Comparison of ENCODE assay signal across 32 cellular contexts in genomic region chr5:138157626-138158025, GRCh38. TPM values are rescaled to one million over a fixed set of nuclear protein-coding genes. Genes with fewer than 3 reads are reported as not detected.
"Had no signal": no experiment of that assay in that cellular context is flagged by ENCODE, and none has a peak within 500 bp of the region (broad histone marks: within the 10 kb centered on the region; RNA-seq: fewer than 3 reads in every experiment).

No MANE protein-coding gene starts in this region.

- FAIRE-seq: astrocyte, bronchial epithelial cell, frontal cortex had no signal

- H3K9me3 Mint-ChIP-seq: activated CD4-positive, alpha-beta memory T cell treated with anti-CD3 and anti-CD28 coated beads, Interleukin-2, amount 10 ng/mL, durations not matched to agents 7 days and 5 days; activated CD4-positive, alpha-beta T cell treated with anti-CD3 and anti-CD28 coated beads, Interleukin-2, amount 10 ng/mL, durations not matched to agents 7 days and 5 days; activated naive CD4-positive, alpha-beta T cell treated with anti-CD3 and anti-CD28 coated beads, Interleukin-2, amount 10 ng/mL, durations not matched to agents 7 days and 5 days; activated naive CD4-positive, alpha-beta T cell treated with anti-CD3 and anti-CD28 coated beads, Interleukin-2, amount 50 U/mL, for 72 hours; activated naive CD8-positive, alpha-beta T cell treated with anti-CD3 and anti-CD28 coated beads, Interleukin-2, amount 10 ng/mL, durations not matched to agents 7 days and 5 days; activated T-cell treated with anti-CD3 and anti-CD28 coated beads, Interleukin-2, amount 50 U/mL, for 24 hours; activated T-cell treated with anti-CD3 and anti-CD28 coated beads, Interleukin-2, amount 50 U/mL, for 72 hours; central memory CD8-positive, alpha-beta T cell; dendritic cell treated with granulocyte-macrophage colony-stimulating factor and Interleukin-4, amounts not matched to agents 40 ng/mL and 50 ng/mL, for 4 days; endodermal cell; T-cell; T-helper 2 cell treated with Interferon-gamma antibody and Interleukin-4, amounts not matched to agents 5 μg/mL and 100 μg/mL, for 36 hours had no signal

- H3K27me3 Mint-ChIP-seq: activated CD4-positive, alpha-beta T cell treated with anti-CD3 and anti-CD28 coated beads for 36 hours; activated CD4-positive, alpha-beta T cell treated with anti-CD3 and anti-CD28 coated beads, Interleukin-2, amount 10 ng/mL, durations not matched to agents 7 days and 5 days; activated T-cell treated with anti-CD3 and anti-CD28 coated beads, Interleukin-2, amount 50 U/mL, for 24 hours; central memory CD8-positive, alpha-beta T cell; dendritic cell treated with granulocyte-macrophage colony-stimulating factor and Interleukin-4, amounts not matched to agents 40 ng/mL and 50 ng/mL, for 4 days; T-cell; T-helper 17 cell had no signal

- H3K4me3 Mint-ChIP-seq: activated CD4-positive, alpha-beta memory T cell treated with anti-CD3 and anti-CD28 coated beads, Interleukin-2, amount 10 ng/mL, durations not matched to agents 7 days and 5 days; activated CD4-positive, alpha-beta T cell treated with anti-CD3 and anti-CD28 coated beads for 36 hours; activated CD4-positive, alpha-beta T cell treated with anti-CD3 and anti-CD28 coated beads, Interleukin-2, amount 10 ng/mL, durations not matched to agents 7 days and 5 days; activated naive CD4-positive, alpha-beta T cell treated with anti-CD3 and anti-CD28 coated beads, Interleukin-2, amount 10 ng/mL, durations not matched to agents 7 days and 5 days; activated naive CD8-positive, alpha-beta T cell treated with anti-CD3 and anti-CD28 coated beads, Interleukin-2, amount 10 ng/mL, durations not matched to agents 7 days and 5 days; activated T-cell treated with anti-CD3 and anti-CD28 coated beads, Interleukin-2, amount 50 U/mL, for 24 hours; activated T-cell treated with anti-CD3 and anti-CD28 coated beads, Interleukin-2, amount 50 U/mL, for 72 hours; central memory CD8-positive, alpha-beta T cell; dendritic cell treated with granulocyte-macrophage colony-stimulating factor and Interleukin-4, amounts not matched to agents 40 ng/mL and 50 ng/mL, for 4 days; endodermal cell; T-cell; T-helper 17 cell; T-helper 2 cell treated with Interferon-gamma antibody and Interleukin-4, amounts not matched to agents 5 μg/mL and 100 μg/mL, for 36 hours had no signal

- H3K4me3 ChIP-seq: coronary artery, dorsolateral prefrontal cortex had no signal

- H3K27ac ChIP-seq: brain microvascular endothelial cell, coronary artery had no signal

- ATAC-seq: activated CD4-positive, alpha-beta T cell treated with anti-CD3 and anti-CD28 coated beads for 36 hours; activated T-cell treated with anti-CD3 and anti-CD28 coated beads, Interleukin-2, amount 50 U/mL, for 72 hours; esophagus mucosa; T-cell; T-helper 17 cell had no signal

- H3K27me3 ChIP-seq: brain microvascular endothelial cell, dorsolateral prefrontal cortex had no signal

- H3K4me1 Mint-ChIP-seq: activated CD4-positive, alpha-beta memory T cell treated with anti-CD3 and anti-CD28 coated beads, Interleukin-2, amount 10 ng/mL, durations not matched to agents 7 days and 5 days; activated CD4-positive, alpha-beta T cell treated with anti-CD3 and anti-CD28 coated beads for 36 hours; activated CD4-positive, alpha-beta T cell treated with anti-CD3 and anti-CD28 coated beads, Interleukin-2, amount 10 ng/mL, durations not matched to agents 7 days and 5 days; activated naive CD4-positive, alpha-beta T cell treated with anti-CD3 and anti-CD28 coated beads, Interleukin-2, amount 10 ng/mL, durations not matched to agents 7 days and 5 days; activated naive CD8-positive, alpha-beta T cell treated with anti-CD3 and anti-CD28 coated beads, Interleukin-2, amount 10 ng/mL, durations not matched to agents 7 days and 5 days; central memory CD8-positive, alpha-beta T cell; endodermal cell; T-cell had no signal

- DNase-seq: activated CD4-positive, alpha-beta memory T cell treated with anti-CD3 and anti-CD28 coated beads, Interleukin-2, amount 10 ng/mL, durations not matched to agents 7 days and 5 days; activated CD4-positive, alpha-beta T cell treated with anti-CD3 and anti-CD28 coated beads for 36 hours; activated CD4-positive, alpha-beta T cell treated with anti-CD3 and anti-CD28 coated beads, Interleukin-2, amount 10 ng/mL, durations not matched to agents 7 days and 5 days; activated CD4-positive, alpha-beta T cell treated with anti-CD3 and anti-CD28 coated beads, Interleukin-2, amount 50 U/mL, for 4 hours; activated CD4-positive, CD25-positive, alpha-beta regulatory T cell; activated CD4-positive, CD25-positive, alpha-beta regulatory T cell treated with anti-CD3 and anti-CD28 coated beads, Interleukin-2, amount 50 U/mL, for 72 hours; activated CD8-positive, alpha-beta memory T cell treated with anti-CD3 and anti-CD28 coated beads, Interleukin-2, amount 50 U/mL, for 48 hours; activated gamma-delta T cell; activated naive CD4-positive, alpha-beta T cell; activated naive CD4-positive, alpha-beta T cell treated with anti-CD3 and anti-CD28 coated beads, Interleukin-2, amount 10 ng/mL, durations not matched to agents 7 days and 5 days; activated naive CD8-positive, alpha-beta T cell treated with anti-CD3 and anti-CD28 coated beads, Interleukin-2, amount 10 ng/mL, durations not matched to agents 7 days and 5 days; activated T-cell treated with anti-CD3 and anti-CD28 coated beads for 4 hours; activated T-cell treated with anti-CD3 and anti-CD28 coated beads, Interleukin-2, amount 50 U/mL, for 24 hours; activated T-cell treated with anti-CD3 and anti-CD28 coated beads, Interleukin-2, amount 50 U/mL, for 72 hours; amniotic stem cell; anterior cingulate cortex; brain microvascular endothelial cell; dorsolateral prefrontal cortex; effector memory CD4-positive, alpha-beta T cell; endodermal cell; head of caudate nucleus; T-cell; T-helper 17 cell had no signal

- H3K27ac Mint-ChIP-seq: activated CD4-positive, alpha-beta memory T cell treated with anti-CD3 and anti-CD28 coated beads, Interleukin-2, amount 10 ng/mL, durations not matched to agents 7 days and 5 days; activated CD4-positive, alpha-beta T cell treated with anti-CD3 and anti-CD28 coated beads for 36 hours; activated CD4-positive, alpha-beta T cell treated with anti-CD3 and anti-CD28 coated beads, Interleukin-2, amount 10 ng/mL, durations not matched to agents 7 days and 5 days; activated naive CD8-positive, alpha-beta T cell treated with anti-CD3 and anti-CD28 coated beads, Interleukin-2, amount 10 ng/mL, durations not matched to agents 7 days and 5 days; activated T-cell treated with anti-CD3 and anti-CD28 coated beads, Interleukin-2, amount 50 U/mL, for 72 hours; dendritic cell treated with granulocyte-macrophage colony-stimulating factor and Interleukin-4, amounts not matched to agents 40 ng/mL and 50 ng/mL, for 4 days; endodermal cell; T-cell; T-helper 17 cell; T-helper 2 cell treated with Interferon-gamma antibody and Interleukin-4, amounts not matched to agents 5 μg/mL and 100 μg/mL, for 36 hours had no signal

RNA-seq across cellular contexts. Expression of gene NME5, which starts 18.4 kb away (rescaled TPM):
- total RNA-seq: activated CD4-positive, alpha-beta memory T cell treated with anti-CD3 and anti-CD28 coated beads, Interleukin-2, amount 10 ng/mL, durations not matched to agents 7 days and 5 days; activated CD4-positive, alpha-beta T cell treated with anti-CD3 and anti-CD28 coated beads for 36 hours; activated CD4-positive, alpha-beta T cell treated with anti-CD3 and anti-CD28 coated beads, Interleukin-2, amount 10 ng/mL, durations not matched to agents 7 days and 5 days; activated naive CD4-positive, alpha-beta T cell treated with anti-CD3 and anti-CD28 coated beads, Interleukin-2, amount 50 U/mL, for 72 hours; activated naive CD8-positive, alpha-beta T cell treated with anti-CD3 and anti-CD28 coated beads, Interleukin-2, amount 10 ng/mL, durations not matched to agents 7 days and 5 days; activated T-cell treated with anti-CD3 and anti-CD28 coated beads, Interleukin-2, amount 50 U/mL, for 72 hours; T-cell; T-helper 17 cell had no signal
